8 cellular contexts compared by ENCODE assay signal in genomic region chr3:42269647-42270046, GRCh38. TPM values are rescaled to one million over a fixed set of nuclear protein-coding genes. Genes with fewer than 3 reads are reported as not detected.
"Had no signal": no experiment of that assay in that cellular context is flagged by ENCODE, and none has a peak within 500 bp of the region (broad histone marks: within the 10 kb centered on the region; RNA-seq: fewer than 3 reads in every experiment).

No MANE protein-coding gene starts in this region.

- DNase-seq: GM23248, GOT3, H7, HFFc6, IMR-90 had no signal

- H3K27ac ChIP-seq: GM23248 had no signal

- ATAC-seq: HCT116, K562 had no signal

- H3K4me3 ChIP-seq: GM23248, HAP-1, K562 had no signal

RNA-seq across cellular contexts. Expression of gene CCK, which starts 3.7 kb away (rescaled TPM):
- polyA plus RNA-seq: GM23248, K562 had no signal
